In the genomic region with DNA sequence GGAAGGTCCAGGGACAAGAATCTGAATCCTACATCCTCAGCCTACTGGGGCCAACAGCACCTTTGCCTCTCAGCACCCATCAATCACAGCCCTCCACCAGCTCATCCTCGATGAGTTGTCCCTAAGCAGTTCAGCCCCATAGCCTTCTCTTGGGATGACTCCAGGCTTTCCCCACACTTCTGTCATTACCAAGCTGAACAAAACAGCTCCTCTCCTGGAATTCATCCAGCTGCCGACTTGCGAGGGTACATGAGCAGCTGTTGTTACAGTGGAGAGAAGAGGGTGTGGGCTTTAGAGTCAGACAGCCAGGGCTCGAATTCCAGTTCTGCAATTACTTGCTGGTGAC, we compare ENCODE assay signal across 14 cellular contexts.
DNase-seq lines count a peak whose midpoint lies in the region; ATAC-seq and TF ChIP-seq lines count a peak whose summit lies in the region.
"Had no signal": no experiment of that assay in that cellular context is flagged by ENCODE, and none has a peak within 500 bp of the region (broad histone marks: within the 10 kb centered on the region; RNA-seq: fewer than 3 reads in every experiment).

No MANE protein-coding gene starts in this region.

- DNase-seq in NCI-H1092 (lab: John Stamatoyannopoulos, UW) = peak; percentile 9
- no peak for DNase-seq in NCI-H1092 treated with DMSO at 0.1 percent for 48 hours (lab: John Stamatoyannopoulos, UW)
- peak; percentile 93 to 96 for DNase-seq in SJCRH30
- DNase-seq in foreskin fibroblast = peak; percentile 87 to 90
- peak; percentile 24 for DNase-seq in smooth muscle cell of the brain vasculature (ENCODE audit: low read depth, low spot score)
- DNase-seq in NCI-H748 (lab: John Stamatoyannopoulos, UW; ENCODE audit: unreplicated experiment) = no peak
- DNase-seq: activated T-cell treated with anti-CD3 and anti-CD28 coated beads, Interleukin-2, amount 50 U/mL, for 48 hours; stimulated activated CD4-positive, alpha-beta T cell treated with anti-CD3 and anti-CD28 coated beads, Interleukin-4, amount 100 ng/mL, for 1 hour; stimulated activated naive CD8-positive, alpha-beta T cell treated with anti-CD3 and anti-CD28 coated beads, Interleukin-15, amount 100 ng/mL, for 72 hours had no signal

- TF ChIP-seq CTCF in foreskin fibroblast (IDR thresholded peaks at IDR 0.05; ENCODE audit: low read depth, low read length) = no peak

- H3K4me3 ChIP-seq in SJCRH30 = peak overlapping the region; percentile 36
- peak overlapping the region in 1 of 2 donors; percentile 6 for H3K4me3 ChIP-seq in foreskin fibroblast (ENCODE audit: low read depth in 1 of 2, low read length in 2 of 2)
- H3K4me3 ChIP-seq: breast epithelium, gastrocnemius medialis had no signal

- H3K36me3 ChIP-seq in SJCRH30 = no peaks in the 10 kb centered on the region
- H3K36me3 ChIP-seq: breast epithelium, gastrocnemius medialis had no signal

- H3K27ac ChIP-seq in SJCRH30 = peak overlapping the region; percentile 57
- H3K27ac ChIP-seq: 22Rv1, breast epithelium, gastrocnemius medialis had no signal

- ATAC-seq in GM19023 (IDR thresholded peaks at IDR 0.05; ENCODE audit: unreplicated experiment) (no peak), HG02885 (IDR thresholded peaks at IDR 0.05; ENCODE audit: poor library complexity, unreplicated experiment) (no peak)
- ATAC-seq: stimulated activated naive CD8-positive, alpha-beta T cell treated with anti-CD3 and anti-CD28 coated beads, Interleukin-15, amount 100 ng/mL, for 72 hours had no signal

- H3K27me3 ChIP-seq in SJCRH30 = no peaks in the 10 kb centered on the region
- H3K27me3 ChIP-seq: breast epithelium, gastrocnemius medialis had no signal

- no peaks in the 10 kb centered on the region for H3K9me3 ChIP-seq in SJCRH30 (replicated peaks)
- H3K9me3 ChIP-seq: breast epithelium had no signal

- peaks cover 20% of the 10 kb centered on the region for H3K4me1 ChIP-seq in SJCRH30
- H3K4me1 ChIP-seq: breast epithelium, gastrocnemius medialis had no signal

Comparison
In these comparisons a context has a peak if more than half of its experiments do, and no peak if none do; other contexts are left out.
1. DNase-seq: peak in NCI-H1092 (single experiment), SJCRH30 (2 of 2), foreskin fibroblast (2 of 2) and smooth muscle cell of the brain vasculature (single experiment); none in NCI-H1092 treated with DMSO at 0.1 percent for 48 hours (single experiment) and NCI-H748 (single experiment).